Comparison of ENCODE assay signal across 1 cellular context in the genomic region with DNA sequence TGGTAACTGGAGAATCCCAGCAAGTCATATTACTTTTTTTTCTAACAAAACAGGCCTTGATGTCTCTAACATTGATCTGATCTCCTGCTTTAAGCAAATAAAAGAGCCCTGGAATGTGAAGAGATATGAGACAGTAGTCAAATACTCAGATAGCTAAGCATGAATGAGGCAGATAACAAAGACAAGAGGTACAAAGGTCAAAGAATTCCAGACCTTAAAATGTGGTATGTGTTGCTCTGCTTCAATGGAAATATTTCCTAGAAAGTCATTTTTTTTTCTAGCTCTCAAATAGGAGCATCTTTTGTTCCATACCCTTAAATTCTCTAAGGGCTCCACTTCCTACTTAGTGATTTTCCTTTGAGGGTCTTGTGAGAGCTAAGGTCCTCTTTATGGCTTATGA.
A peak's percentile ranks its signal among the peaks of the same experiment; 100 is the strongest.
TF ChIP-seq lines count a peak whose summit lies in the region.

No MANE protein-coding gene starts in this region.

TF ChIP-seq in HepG2, 621 proteins besides CTCF, POLR2A, EP300 and RAD21 (continued from another document and continues in another):
- TF ChIP-seq, protein P1, sequence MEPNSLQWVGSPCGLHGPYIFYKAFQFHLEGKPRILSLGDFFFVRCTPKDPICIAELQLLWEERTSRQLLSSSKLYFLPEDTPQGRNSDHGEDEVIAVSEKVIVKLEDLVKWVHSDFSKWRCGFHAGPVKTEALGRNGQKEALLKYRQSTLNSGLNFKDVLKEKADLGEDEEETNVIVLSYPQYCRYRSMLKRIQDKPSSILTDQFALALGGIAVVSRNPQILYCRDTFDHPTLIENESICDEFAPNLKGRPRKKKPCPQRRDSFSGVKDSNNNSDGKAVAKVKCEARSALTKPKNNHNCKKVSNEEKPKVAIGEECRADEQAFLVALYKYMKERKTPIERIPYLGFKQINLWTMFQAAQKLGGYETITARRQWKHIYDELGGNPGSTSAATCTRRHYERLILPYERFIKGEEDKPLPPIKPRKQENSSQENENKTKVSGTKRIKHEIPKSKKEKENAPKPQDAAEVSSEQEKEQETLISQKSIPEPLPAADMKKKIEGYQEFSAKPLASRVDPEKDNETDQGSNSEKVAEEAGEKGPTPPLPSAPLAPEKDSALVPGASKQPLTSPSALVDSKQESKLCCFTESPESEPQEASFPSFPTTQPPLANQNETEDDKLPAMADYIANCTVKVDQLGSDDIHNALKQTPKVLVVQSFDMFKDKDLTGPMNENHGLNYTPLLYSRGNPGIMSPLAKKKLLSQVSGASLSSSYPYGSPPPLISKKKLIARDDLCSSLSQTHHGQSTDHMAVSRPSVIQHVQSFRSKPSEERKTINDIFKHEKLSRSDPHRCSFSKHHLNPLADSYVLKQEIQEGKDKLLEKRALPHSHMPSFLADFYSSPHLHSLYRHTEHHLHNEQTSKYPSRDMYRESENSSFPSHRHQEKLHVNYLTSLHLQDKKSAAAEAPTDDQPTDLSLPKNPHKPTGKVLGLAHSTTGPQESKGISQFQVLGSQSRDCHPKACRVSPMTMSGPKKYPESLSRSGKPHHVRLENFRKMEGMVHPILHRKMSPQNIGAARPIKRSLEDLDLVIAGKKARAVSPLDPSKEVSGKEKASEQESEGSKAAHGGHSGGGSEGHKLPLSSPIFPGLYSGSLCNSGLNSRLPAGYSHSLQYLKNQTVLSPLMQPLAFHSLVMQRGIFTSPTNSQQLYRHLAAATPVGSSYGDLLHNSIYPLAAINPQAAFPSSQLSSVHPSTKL (CRISPR knock-in tag; IDR thresholded peaks at IDR 0.05) = peak; percentile 91
- TF ChIP-seq ZNF20 (CRISPR knock-in tag; IDR thresholded peaks at IDR 0.05) (no peak), SRY (CRISPR knock-in tag; IDR thresholded peaks at IDR 0.05) (no peak), MIXL1 (CRISPR knock-in tag; IDR thresholded peaks at IDR 0.05) (no peak), ELF1 (CRISPR knock-in tag; IDR thresholded peaks at IDR 0.05) (no peak), FOXK1 (CRISPR knock-in tag; IDR thresholded peaks at IDR 0.05; ENCODE audit: borderline replicate concordance, low read depth) (peak; percentile 34; the same call in 1 of the 2 replicates), EZH2 (conservative IDR thresholded peaks at IDR 0.05; ENCODE audit: low read depth, low read length) (no peak), SP5 (CRISPR knock-in tag; IDR thresholded peaks at IDR 0.05; ENCODE audit: borderline replicate concordance, low read depth) (no peak), ESRRA (CRISPR knock-in tag; IDR thresholded peaks at IDR 0.05; ENCODE audit: low read depth) (no peak), CEBPB (IDR thresholded peaks at IDR 0.05; ENCODE audit: borderline replicate concordance, low read depth, low read length) (no peak), ZNF777 (CRISPR knock-in tag; IDR thresholded peaks at IDR 0.05) (no peak), DMAP1 (CRISPR knock-in tag; IDR thresholded peaks at IDR 0.05) (no peak), ZNF775 (CRISPR knock-in tag; IDR thresholded peaks at IDR 0.05; ENCODE audit: borderline replicate concordance) (no peak), SRF (IDR thresholded peaks at IDR 0.05; ENCODE audit: low read depth, low read length) (no peak), MEIS1 (CRISPR knock-in tag; IDR thresholded peaks at IDR 0.05; ENCODE audit: borderline replicate concordance) (no peak), NR2F1 (CRISPR knock-in tag; IDR thresholded peaks at IDR 0.05) (peak in 1 of 2 experiments; percentile 79; a peak in 2 of 4 replicates), ZNF788 (CRISPR knock-in tag; IDR thresholded peaks at IDR 0.05; ENCODE audit: borderline replicate concordance) (no peak), ZNF3 (CRISPR knock-in tag; IDR thresholded peaks at IDR 0.05) (no peak)
- TF ChIP-seq, protein P2, sequence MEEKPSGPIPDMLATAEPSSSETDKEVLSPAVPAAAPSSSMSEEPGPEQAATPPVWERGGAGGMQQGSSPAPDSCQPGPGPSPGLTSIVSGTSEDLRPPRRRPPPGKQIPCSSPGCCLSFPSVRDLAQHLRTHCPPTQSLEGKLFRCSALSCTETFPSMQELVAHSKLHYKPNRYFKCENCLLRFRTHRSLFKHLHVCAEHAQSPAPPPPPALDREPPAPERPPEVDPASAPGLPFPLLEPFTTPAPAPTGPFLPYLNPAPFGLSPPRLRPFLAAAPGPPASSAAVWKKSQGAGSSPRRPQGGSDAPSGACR (CRISPR knock-in tag; IDR thresholded peaks at IDR 0.05) = no peak
- TF ChIP-seq, protein P3, sequence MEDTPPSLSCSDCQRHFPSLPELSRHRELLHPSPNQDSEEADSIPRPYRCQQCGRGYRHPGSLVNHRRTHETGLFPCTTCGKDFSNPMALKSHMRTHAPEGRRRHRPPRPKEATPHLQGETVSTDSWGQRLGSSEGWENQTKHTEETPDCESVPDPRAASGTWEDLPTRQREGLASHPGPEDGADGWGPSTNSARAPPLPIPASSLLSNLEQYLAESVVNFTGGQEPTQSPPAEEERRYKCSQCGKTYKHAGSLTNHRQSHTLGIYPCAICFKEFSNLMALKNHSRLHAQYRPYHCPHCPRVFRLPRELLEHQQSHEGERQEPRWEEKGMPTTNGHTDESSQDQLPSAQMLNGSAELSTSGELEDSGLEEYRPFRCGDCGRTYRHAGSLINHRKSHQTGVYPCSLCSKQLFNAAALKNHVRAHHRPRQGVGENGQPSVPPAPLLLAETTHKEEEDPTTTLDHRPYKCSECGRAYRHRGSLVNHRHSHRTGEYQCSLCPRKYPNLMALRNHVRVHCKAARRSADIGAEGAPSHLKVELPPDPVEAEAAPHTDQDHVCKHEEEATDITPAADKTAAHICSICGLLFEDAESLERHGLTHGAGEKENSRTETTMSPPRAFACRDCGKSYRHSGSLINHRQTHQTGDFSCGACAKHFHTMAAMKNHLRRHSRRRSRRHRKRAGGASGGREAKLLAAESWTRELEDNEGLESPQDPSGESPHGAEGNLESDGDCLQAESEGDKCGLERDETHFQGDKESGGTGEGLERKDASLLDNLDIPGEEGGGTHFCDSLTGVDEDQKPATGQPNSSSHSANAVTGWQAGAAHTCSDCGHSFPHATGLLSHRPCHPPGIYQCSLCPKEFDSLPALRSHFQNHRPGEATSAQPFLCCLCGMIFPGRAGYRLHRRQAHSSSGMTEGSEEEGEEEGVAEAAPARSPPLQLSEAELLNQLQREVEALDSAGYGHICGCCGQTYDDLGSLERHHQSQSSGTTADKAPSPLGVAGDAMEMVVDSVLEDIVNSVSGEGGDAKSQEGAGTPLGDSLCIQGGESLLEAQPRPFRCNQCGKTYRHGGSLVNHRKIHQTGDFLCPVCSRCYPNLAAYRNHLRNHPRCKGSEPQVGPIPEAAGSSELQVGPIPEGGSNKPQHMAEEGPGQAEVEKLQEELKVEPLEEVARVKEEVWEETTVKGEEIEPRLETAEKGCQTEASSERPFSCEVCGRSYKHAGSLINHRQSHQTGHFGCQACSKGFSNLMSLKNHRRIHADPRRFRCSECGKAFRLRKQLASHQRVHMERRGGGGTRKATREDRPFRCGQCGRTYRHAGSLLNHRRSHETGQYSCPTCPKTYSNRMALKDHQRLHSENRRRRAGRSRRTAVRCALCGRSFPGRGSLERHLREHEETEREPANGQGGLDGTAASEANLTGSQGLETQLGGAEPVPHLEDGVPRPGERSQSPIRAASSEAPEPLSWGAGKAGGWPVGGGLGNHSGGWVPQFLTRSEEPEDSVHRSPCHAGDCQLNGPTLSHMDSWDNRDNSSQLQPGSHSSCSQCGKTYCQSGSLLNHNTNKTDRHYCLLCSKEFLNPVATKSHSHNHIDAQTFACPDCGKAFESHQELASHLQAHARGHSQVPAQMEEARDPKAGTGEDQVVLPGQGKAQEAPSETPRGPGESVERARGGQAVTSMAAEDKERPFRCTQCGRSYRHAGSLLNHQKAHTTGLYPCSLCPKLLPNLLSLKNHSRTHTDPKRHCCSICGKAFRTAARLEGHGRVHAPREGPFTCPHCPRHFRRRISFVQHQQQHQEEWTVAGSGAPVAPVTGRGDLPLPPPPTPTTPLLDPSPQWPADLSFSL (CRISPR knock-in tag; IDR thresholded peaks at IDR 0.05) = no peak
- TF ChIP-seq, protein P4, sequence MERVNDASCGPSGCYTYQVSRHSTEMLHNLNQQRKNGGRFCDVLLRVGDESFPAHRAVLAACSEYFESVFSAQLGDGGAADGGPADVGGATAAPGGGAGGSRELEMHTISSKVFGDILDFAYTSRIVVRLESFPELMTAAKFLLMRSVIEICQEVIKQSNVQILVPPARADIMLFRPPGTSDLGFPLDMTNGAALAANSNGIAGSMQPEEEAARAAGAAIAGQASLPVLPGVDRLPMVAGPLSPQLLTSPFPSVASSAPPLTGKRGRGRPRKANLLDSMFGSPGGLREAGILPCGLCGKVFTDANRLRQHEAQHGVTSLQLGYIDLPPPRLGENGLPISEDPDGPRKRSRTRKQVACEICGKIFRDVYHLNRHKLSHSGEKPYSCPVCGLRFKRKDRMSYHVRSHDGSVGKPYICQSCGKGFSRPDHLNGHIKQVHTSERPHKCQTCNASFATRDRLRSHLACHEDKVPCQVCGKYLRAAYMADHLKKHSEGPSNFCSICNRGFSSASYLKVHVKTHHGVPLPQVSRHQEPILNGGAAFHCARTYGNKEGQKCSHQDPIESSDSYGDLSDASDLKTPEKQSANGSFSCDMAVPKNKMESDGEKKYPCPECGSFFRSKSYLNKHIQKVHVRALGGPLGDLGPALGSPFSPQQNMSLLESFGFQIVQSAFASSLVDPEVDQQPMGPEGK (CRISPR knock-in tag; IDR thresholded peaks at IDR 0.05) = no peak
- TF ChIP-seq, protein P5, sequence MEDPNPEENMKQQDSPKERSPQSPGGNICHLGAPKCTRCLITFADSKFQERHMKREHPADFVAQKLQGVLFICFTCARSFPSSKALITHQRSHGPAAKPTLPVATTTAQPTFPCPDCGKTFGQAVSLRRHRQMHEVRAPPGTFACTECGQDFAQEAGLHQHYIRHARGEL (CRISPR knock-in tag; IDR thresholded peaks at IDR 0.05) = no peak
- TF ChIP-seq, protein P6, sequence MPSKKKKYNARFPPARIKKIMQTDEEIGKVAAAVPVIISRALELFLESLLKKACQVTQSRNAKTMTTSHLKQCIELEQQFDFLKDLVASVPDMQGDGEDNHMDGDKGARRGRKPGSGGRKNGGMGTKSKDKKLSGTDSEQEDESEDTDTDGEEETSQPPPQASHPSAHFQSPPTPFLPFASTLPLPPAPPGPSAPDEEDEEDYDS (CRISPR knock-in tag; IDR thresholded peaks at IDR 0.05) = no peak
- TF ChIP-seq, protein P7, sequence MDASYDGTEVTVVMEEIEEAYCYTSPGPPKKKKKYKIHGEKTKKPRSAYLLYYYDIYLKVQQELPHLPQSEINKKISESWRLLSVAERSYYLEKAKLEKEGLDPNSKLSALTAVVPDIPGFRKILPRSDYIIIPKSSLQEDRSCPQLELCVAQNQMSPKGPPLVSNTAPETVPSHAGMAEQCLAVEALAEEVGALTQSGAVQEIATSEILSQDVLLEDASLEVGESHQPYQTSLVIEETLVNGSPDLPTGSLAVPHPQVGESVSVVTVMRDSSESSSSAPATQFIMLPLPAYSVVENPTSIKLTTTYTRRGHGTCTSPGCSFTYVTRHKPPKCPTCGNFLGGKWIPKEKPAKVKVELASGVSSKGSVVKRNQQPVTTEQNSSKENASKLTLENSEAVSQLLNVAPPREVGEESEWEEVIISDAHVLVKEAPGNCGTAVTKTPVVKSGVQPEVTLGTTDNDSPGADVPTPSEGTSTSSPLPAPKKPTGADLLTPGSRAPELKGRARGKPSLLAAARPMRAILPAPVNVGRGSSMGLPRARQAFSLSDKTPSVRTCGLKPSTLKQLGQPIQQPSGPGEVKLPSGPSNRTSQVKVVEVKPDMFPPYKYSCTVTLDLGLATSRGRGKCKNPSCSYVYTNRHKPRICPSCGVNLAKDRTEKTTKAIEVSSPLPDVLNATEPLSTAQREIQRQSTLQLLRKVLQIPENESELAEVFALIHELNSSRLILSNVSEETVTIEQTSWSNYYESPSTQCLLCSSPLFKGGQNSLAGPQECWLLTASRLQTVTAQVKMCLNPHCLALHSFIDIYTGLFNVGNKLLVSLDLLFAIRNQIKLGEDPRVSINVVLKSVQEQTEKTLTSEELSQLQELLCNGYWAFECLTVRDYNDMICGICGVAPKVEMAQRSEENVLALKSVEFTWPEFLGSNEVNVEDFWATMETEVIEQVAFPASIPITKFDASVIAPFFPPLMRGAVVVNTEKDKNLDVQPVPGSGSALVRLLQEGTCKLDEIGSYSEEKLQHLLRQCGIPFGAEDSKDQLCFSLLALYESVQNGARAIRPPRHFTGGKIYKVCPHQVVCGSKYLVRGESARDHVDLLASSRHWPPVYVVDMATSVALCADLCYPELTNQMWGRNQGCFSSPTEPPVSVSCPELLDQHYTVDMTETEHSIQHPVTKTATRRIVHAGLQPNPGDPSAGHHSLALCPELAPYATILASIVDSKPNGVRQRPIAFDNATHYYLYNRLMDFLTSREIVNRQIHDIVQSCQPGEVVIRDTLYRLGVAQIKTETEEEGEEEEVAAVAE (CRISPR knock-in tag; IDR thresholded peaks at IDR 0.05; ENCODE audit: borderline replicate concordance) = no peak
- TF ChIP-seq, protein P8, sequence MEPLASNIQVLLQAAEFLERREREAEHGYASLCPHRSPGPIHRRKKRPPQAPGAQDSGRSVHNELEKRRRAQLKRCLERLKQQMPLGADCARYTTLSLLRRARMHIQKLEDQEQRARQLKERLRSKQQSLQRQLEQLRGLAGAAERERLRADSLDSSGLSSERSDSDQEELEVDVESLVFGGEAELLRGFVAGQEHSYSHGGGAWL (CRISPR knock-in tag; IDR thresholded peaks at IDR 0.05) = no peak
- TF ChIP-seq, protein P9, sequence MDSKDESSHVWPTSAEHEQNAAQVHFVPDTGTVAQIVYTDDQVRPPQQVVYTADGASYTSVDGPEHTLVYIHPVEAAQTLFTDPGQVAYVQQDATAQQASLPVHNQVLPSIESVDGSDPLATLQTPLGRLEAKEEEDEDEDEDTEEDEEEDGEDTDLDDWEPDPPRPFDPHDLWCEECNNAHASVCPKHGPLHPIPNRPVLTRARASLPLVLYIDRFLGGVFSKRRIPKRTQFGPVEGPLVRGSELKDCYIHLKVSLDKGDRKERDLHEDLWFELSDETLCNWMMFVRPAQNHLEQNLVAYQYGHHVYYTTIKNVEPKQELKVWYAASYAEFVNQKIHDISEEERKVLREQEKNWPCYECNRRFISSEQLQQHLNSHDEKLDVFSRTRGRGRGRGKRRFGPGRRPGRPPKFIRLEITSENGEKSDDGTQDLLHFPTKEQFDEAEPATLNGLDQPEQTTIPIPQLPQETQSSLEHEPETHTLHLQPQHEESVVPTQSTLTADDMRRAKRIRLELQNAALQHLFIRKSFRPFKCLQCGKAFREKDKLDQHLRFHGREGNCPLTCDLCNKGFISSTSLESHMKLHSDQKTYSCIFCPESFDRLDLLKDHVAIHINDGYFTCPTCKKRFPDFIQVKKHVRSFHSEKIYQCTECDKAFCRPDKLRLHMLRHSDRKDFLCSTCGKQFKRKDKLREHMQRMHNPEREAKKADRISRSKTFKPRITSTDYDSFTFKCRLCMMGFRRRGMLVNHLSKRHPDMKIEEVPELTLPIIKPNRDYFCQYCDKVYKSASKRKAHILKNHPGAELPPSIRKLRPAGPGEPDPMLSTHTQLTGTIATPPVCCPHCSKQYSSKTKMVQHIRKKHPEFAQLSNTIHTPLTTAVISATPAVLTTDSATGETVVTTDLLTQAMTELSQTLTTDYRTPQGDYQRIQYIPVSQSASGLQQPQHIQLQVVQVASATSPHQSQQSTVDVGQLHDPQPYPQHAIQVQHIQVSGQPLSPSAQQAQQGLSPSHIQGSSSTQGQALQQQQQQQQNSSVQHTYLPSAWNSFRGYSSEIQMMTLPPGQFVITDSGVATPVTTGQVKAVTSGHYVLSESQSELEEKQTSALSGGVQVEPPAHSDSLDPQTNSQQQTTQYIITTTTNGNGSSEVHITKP (CRISPR knock-in tag; IDR thresholded peaks at IDR 0.05; ENCODE audit: low read depth) = no peak
- TF ChIP-seq, protein P10, sequence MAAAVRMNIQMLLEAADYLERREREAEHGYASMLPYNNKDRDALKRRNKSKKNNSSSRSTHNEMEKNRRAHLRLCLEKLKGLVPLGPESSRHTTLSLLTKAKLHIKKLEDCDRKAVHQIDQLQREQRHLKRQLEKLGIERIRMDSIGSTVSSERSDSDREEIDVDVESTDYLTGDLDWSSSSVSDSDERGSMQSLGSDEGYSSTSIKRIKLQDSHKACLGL (CRISPR knock-in tag; IDR thresholded peaks at IDR 0.05) = no peak
- TF ChIP-seq, protein P11, sequence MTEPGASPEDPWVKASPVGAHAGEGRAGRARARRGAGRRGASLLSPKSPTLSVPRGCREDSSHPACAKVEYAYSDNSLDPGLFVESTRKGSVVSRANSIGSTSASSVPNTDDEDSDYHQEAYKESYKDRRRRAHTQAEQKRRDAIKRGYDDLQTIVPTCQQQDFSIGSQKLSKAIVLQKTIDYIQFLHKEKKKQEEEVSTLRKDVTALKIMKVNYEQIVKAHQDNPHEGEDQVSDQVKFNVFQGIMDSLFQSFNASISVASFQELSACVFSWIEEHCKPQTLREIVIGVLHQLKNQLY (CRISPR knock-in tag; IDR thresholded peaks at IDR 0.05) = no peak
